8 cellular contexts compared by ENCODE assay signal in the genomic region with DNA sequence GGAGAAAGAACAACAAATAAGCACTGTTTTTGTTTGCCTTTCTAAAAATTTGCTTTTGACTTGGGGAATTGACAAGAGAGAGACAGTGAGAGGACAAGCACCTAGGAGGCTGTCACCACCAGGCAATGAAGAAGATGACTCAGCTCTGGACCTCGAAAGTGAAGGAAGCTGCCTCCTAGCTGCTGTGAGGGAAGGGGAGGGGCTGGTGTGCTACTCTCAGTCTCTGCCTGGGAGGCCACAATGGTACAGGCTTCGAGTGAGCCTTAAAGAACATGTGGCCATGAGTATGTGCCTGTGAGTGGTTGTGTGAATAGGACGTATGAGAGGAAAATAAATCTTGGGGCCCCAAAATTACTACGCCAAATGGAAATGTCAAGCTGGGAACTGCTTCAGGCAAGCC. TPM values are rescaled to one million over a fixed set of nuclear protein-coding genes. Genes with fewer than 3 reads are reported as not detected.
DNase-seq lines count a peak whose midpoint lies in the region; ATAC-seq, FAIRE-seq and TF ChIP-seq lines count a peak whose summit lies in the region.

No MANE protein-coding gene starts in this region.

- no peak overlapping the region for H3K27ac ChIP-seq in fibroblast of lung (ENCODE audit: insufficient read depth, low read length)
- no peak overlapping the region for H3K27ac ChIP-seq in uterus

- H3K9me3 ChIP-seq in BE2C (no peaks in the 10 kb centered on the region), fibroblast of lung (ENCODE audit: control insufficient read depth, insufficient read depth, low read depth, low read length) (no peaks in the 10 kb centered on the region), uterus (no peaks in the 10 kb centered on the region)

- peak; percentile 20 for DNase-seq in BE2C
- peak; percentile 22 for DNase-seq in RCC 7860 (ENCODE audit: low spot score)
- peak; percentile 38 to 60 for DNase-seq in fibroblast of lung (ENCODE audit: low read depth in 2 of 2)
- DNase-seq in uterus, result no peak
- DNase-seq in 8988T, result no peak
- no peak for DNase-seq in GOT3 (lab: John Stamatoyannopoulos, UW)

- H3K4me1 ChIP-seq in BE2C (no peaks in the 10 kb centered on the region), fibroblast of lung (ENCODE audit: control insufficient read depth, extremely low read depth, insufficient read depth, low read length) (peaks cover 2% of the 10 kb centered on the region), uterus (no peaks in the 10 kb centered on the region)

- H3K27me3 ChIP-seq in BE2C (no peaks in the 10 kb centered on the region), fibroblast of lung (ENCODE audit: control insufficient read depth, insufficient read depth, low read length) (no peaks in the 10 kb centered on the region), uterus (no peaks in the 10 kb centered on the region)

- H3K4me2 ChIP-seq in fibroblast of lung (ENCODE audit: extremely low read depth, insufficient read depth, low read length), result no peak overlapping the region

- no peak overlapping the region for H2AFZ ChIP-seq in fibroblast of lung (ENCODE audit: low read length)

- FAIRE-seq in RCC 7860 (lab: Jason Lieb, UNC), result no peak

- intact Hi-C loops in uterus (cut with DNase I; ENCODE audit: low total_unique reads), result no loop called here

- H3K36me3 ChIP-seq in BE2C, result no peaks in the 10 kb centered on the region
- no peaks in the 10 kb centered on the region for H3K36me3 ChIP-seq in fibroblast of lung (ENCODE audit: control insufficient read depth, insufficient read depth, low read length)
- no peaks in the 10 kb centered on the region for H3K36me3 ChIP-seq in uterus

- H4K20me1 ChIP-seq in fibroblast of lung (ENCODE audit: control insufficient read depth, extremely low read depth, insufficient read depth, low read length), result no peaks in the 10 kb centered on the region

- TF ChIP-seq POLR2A in uterus (IDR thresholded peaks at IDR 0.05), result no peak

- ATAC-seq in GM19043 (IDR thresholded peaks at IDR 0.05; ENCODE audit: low read depth, unreplicated experiment), result peak; percentile 98
- peak; percentile 99 for ATAC-seq in HG02981 (IDR thresholded peaks at IDR 0.05; ENCODE audit: unreplicated experiment)

- no peak for TF ChIP-seq CTCF in BE2C (IDR thresholded peaks at IDR 0.05; ENCODE audit: low read depth, low read length)
- peak in 1 of 2 donors; percentile 8 for TF ChIP-seq CTCF in fibroblast of lung (conservative IDR thresholded peaks at IDR 0.05 in 1 of 2, IDR thresholded peaks at IDR 0.05 in 1 of 2; ENCODE audit: low read depth in 1 of 2, low read length in 2 of 2)
- no peak for TF ChIP-seq CTCF in uterus (IDR thresholded peaks at IDR 0.05)

- no peaks in the 10 kb centered on the region for H3K79me2 ChIP-seq in fibroblast of lung (ENCODE audit: control insufficient read depth, insufficient read depth, low read length)

- no peak overlapping the region for H3K4me3 ChIP-seq in BE2C (ENCODE audit: low read depth, low read length)
- H3K4me3 ChIP-seq in fibroblast of lung (replicated peaks in 1 of 4; ENCODE audit: control extremely low read depth in 1 of 4, insufficient read depth in 1 of 4, low read depth in 3 of 4, low read length in 4 of 4), result no peak overlapping the region
- H3K4me3 ChIP-seq in uterus, result no peak overlapping the region

- H3K9ac ChIP-seq in fibroblast of lung (ENCODE audit: insufficient read depth, low read length), result no peak overlapping the region

RNA-seq across cellular contexts. Expression of a gene that starts 7.1 kb away (rescaled TPM):
- polyA plus RNA-seq in BE2C (2012; ENCODE audit: insufficient read depth, insufficient read length, low read depth), result 121 TPM
- 835 and 983 TPM in 2 replicates for total RNA-seq in fibroblast of lung
- 26.8 and 59.4 TPM in 2 replicates for polyA plus RNA-seq in fibroblast of lung
- 24.9 and 57.2 TPM in 2 replicates for polyA plus RNA-seq in fibroblast of lung (2012)
- 19.9 and 78.0 TPM in 2 replicates for polyA minus RNA-seq in fibroblast of lung (ENCODE audit: low replicate concordance)
- 100 to 1,000 TPM in 3 of 4 donors, 10 to 100 TPM in 1; 75.6 to 329 (median 147) TPM for total RNA-seq in uterus

RNA-seq across cellular contexts. Expression of a gene that starts 24.3 kb away (rescaled TPM):
- not detected for polyA plus RNA-seq in BE2C (2012; ENCODE audit: insufficient read depth, insufficient read length, low read depth)
- total RNA-seq in fibroblast of lung (not detected in 2 replicates), uterus (1 to 10 TPM in 1 of 4 donors, under 1 TPM in 2, not detected in 1; 0.61 to 6.8 (median 0.97) TPM)
- polyA plus RNA-seq in fibroblast of lung, result not detected in 2 replicates
- not detected in 2 replicates for polyA plus RNA-seq in fibroblast of lung (2012)
- polyA minus RNA-seq in fibroblast of lung (ENCODE audit: low replicate concordance), result not detected in 2 replicates

Comparison
In these comparisons a context has a peak if more than half of its experiments do, and no peak if none do; other contexts are left out.
1. DNase-seq: peak in BE2C (single experiment), RCC 7860 (single experiment) and fibroblast of lung (2 of 2); none in uterus (0 of 2), 8988T (single experiment) and GOT3 (single experiment).